Comparison of ENCODE assay signal across 20 cellular contexts in the genomic region with DNA sequence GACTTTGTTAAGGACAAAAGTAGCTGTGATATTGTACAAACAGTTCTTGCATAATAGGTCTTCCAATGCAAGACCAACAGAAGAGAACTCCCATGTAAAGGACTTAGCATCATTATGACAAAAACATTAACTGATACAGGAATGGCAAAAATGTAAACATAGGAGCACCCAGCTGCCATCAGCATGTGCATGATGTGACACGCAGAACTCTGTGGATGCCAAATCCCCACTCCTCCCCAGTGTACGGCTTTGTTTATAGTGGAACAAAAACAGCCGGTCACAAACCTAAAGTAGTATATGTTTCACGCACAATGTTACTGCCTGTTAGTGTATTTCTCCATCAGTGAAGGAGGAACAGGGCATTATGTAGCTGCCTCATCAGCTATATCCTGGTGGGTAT.
DNase-seq lines count a peak whose midpoint lies in the region; ATAC-seq and TF ChIP-seq lines count a peak whose summit lies in the region.
"Had no signal": no experiment of that assay in that cellular context is flagged by ENCODE, and none has a peak within 500 bp of the region (broad histone marks: within the 10 kb centered on the region; RNA-seq: fewer than 3 reads in every experiment).

No MANE protein-coding gene starts in this region.

- TF ChIP-seq CTCF in WTC11 (IDR thresholded peaks at IDR 0.05) = no peak

- H3K9me3 Mint-ChIP-seq in WTC11 = peaks cover 9% of the 10 kb centered on the region
- H3K9me3 Mint-ChIP-seq in activated CD8-positive, alpha-beta T cell treated with anti-CD3 and anti-CD28 coated beads, Interleukin-2, amount 10 ng/mL, durations not matched to agents 7 days and 5 days (ENCODE audit: insufficient read depth) = peaks cover 14% of the 10 kb centered on the region

- CTCF ChIA-PET in WTC11 (lab: Charles Lee) = no interaction called here
- CTCF ChIA-PET in activated CD8-positive, alpha-beta T cell treated with anti-CD3 and anti-CD28 coated beads, Interleukin-2, amount 10 ng/mL, durations not matched to agents 7 days and 5 days (lab: Charles Lee) = no interaction called here

- no peak overlapping the region for H3K27ac Mint-ChIP-seq in WTC11
- H3K27ac Mint-ChIP-seq in activated CD8-positive, alpha-beta T cell treated with anti-CD3 and anti-CD28 coated beads, Interleukin-2, amount 10 ng/mL, durations not matched to agents 7 days and 5 days = no peak overlapping the region
- H3K27ac Mint-ChIP-seq: activated naive CD4-positive, alpha-beta T cell treated with anti-CD3 and anti-CD28 coated beads for 36 hours; activated T-cell treated with anti-CD3 and anti-CD28 coated beads, Interleukin-2, amount 50 U/mL, for 72 hours; CD14-positive monocyte had no signal

- no peak overlapping the region for H3K4me3 Mint-ChIP-seq in WTC11
- no peak overlapping the region for H3K4me3 Mint-ChIP-seq in activated CD8-positive, alpha-beta T cell treated with anti-CD3 and anti-CD28 coated beads, Interleukin-2, amount 10 ng/mL, durations not matched to agents 7 days and 5 days
- H3K4me3 Mint-ChIP-seq: activated naive CD4-positive, alpha-beta T cell treated with anti-CD3 and anti-CD28 coated beads for 36 hours; activated T-cell treated with anti-CD3 and anti-CD28 coated beads, Interleukin-2, amount 50 U/mL, for 72 hours; CD14-positive monocyte had no signal

- H3K4me1 Mint-ChIP-seq in WTC11 = no peaks in the 10 kb centered on the region
- peaks cover under 1% of the 10 kb centered on the region for H3K4me1 Mint-ChIP-seq in activated CD8-positive, alpha-beta T cell treated with anti-CD3 and anti-CD28 coated beads, Interleukin-2, amount 10 ng/mL, durations not matched to agents 7 days and 5 days (ENCODE audit: low read depth)

- H3K27me3 Mint-ChIP-seq in WTC11 (ENCODE audit: low read depth) = no peaks in the 10 kb centered on the region
- H3K27me3 Mint-ChIP-seq in activated CD8-positive, alpha-beta T cell treated with anti-CD3 and anti-CD28 coated beads, Interleukin-2, amount 10 ng/mL, durations not matched to agents 7 days and 5 days (ENCODE audit: low read depth) = no peaks in the 10 kb centered on the region

- DNase-seq in COR-L47 (lab: John Stamatoyannopoulos, UW) (peak; percentile 73), NCI-H1417 treated with DMSO at 0.1 percent for 48 hours (lab: John Stamatoyannopoulos, UW) (peak; percentile 64), NCI-H69 (lab: John Stamatoyannopoulos, UW) (peak; percentile 90), fibroblast of gingiva (ENCODE audit: low read depth) (peak; percentile 32), ecto neural progenitor cell (ENCODE audit: low spot score) (no peak), WTC11 (ENCODE audit: low spot score) (no peak), Kasumi-1 (lab: John Stamatoyannopoulos, UW) (no peak)
- DNase-seq in activated CD8-positive, alpha-beta T cell treated with anti-CD3 and anti-CD28 coated beads, Interleukin-2, amount 10 ng/mL, durations not matched to agents 7 days and 5 days = no peak
- DNase-seq: activated CD4-positive, alpha-beta T cell treated with anti-CD3 and anti-CD28 coated beads for 48 hours; activated naive CD4-positive, alpha-beta T cell treated with anti-CD3 and anti-CD28 coated beads for 36 hours; activated T-cell treated with anti-CD3 and anti-CD28 coated beads, Interleukin-2, amount 50 U/mL, for 72 hours; effector CD8-positive, alpha-beta T cell; erythroblast; mesendoderm; NCI-H1436 treated with DMSO at 0.1 percent for 48 hours; NCI-H446; psoas muscle; SK-N-SH; transverse colon had no signal

- no peak for ATAC-seq in WTC11
- no peak for ATAC-seq in activated CD8-positive, alpha-beta T cell treated with anti-CD3 and anti-CD28 coated beads, Interleukin-2, amount 10 ng/mL, durations not matched to agents 7 days and 5 days
- ATAC-seq: activated T-cell treated with anti-CD3 and anti-CD28 coated beads, Interleukin-2, amount 50 U/mL, for 72 hours; psoas muscle had no signal

- POLR2A ChIA-PET in WTC11 (lab: Charles Lee) = no interaction called here
- POLR2A ChIA-PET in activated CD8-positive, alpha-beta T cell treated with anti-CD3 and anti-CD28 coated beads, Interleukin-2, amount 10 ng/mL, durations not matched to agents 7 days and 5 days (lab: Charles Lee) = no interaction called here

- H3K36me3 Mint-ChIP-seq in WTC11 = peaks cover 8% of the 10 kb centered on the region
- H3K36me3 Mint-ChIP-seq in activated CD8-positive, alpha-beta T cell treated with anti-CD3 and anti-CD28 coated beads, Interleukin-2, amount 10 ng/mL, durations not matched to agents 7 days and 5 days (ENCODE audit: low read depth) = peaks cover 24% of the 10 kb centered on the region

TF ChIP-seq in WTC11, 78 proteins besides CTCF, POLR2A, EP300 and RAD21:
- TF ChIP-seq, protein P1, sequence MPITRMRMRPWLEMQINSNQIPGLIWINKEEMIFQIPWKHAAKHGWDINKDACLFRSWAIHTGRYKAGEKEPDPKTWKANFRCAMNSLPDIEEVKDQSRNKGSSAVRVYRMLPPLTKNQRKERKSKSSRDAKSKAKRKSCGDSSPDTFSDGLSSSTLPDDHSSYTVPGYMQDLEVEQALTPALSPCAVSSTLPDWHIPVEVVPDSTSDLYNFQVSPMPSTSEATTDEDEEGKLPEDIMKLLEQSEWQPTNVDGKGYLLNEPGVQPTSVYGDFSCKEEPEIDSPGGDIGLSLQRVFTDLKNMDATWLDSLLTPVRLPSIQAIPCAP (CRISPR knock-in tag; IDR thresholded peaks at IDR 0.05) = no peak
- TF ChIP-seq, protein P2, sequence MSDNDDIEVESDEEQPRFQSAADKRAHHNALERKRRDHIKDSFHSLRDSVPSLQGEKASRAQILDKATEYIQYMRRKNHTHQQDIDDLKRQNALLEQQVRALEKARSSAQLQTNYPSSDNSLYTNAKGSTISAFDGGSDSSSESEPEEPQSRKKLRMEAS (CRISPR knock-in tag; IDR thresholded peaks at IDR 0.05) = no peak
- TF ChIP-seq NFYB (CRISPR knock-in tag; conservative IDR thresholded peaks at IDR 0.05; ENCODE audit: low read depth) (no peak), NFATC4 (CRISPR knock-in tag; IDR thresholded peaks at IDR 0.05) (no peak), ZNF423 (CRISPR knock-in tag; IDR thresholded peaks at IDR 0.05) (no peak), MYBL2 (CRISPR knock-in tag; IDR thresholded peaks at IDR 0.05) (no peak)
- TF ChIP-seq, protein P3, sequence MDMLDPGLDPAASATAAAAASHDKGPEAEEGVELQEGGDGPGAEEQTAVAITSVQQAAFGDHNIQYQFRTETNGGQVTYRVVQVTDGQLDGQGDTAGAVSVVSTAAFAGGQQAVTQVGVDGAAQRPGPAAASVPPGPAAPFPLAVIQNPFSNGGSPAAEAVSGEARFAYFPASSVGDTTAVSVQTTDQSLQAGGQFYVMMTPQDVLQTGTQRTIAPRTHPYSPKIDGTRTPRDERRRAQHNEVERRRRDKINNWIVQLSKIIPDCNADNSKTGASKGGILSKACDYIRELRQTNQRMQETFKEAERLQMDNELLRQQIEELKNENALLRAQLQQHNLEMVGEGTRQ (CRISPR knock-in tag; IDR thresholded peaks at IDR 0.05) = no peak
- TF ChIP-seq, protein P4, sequence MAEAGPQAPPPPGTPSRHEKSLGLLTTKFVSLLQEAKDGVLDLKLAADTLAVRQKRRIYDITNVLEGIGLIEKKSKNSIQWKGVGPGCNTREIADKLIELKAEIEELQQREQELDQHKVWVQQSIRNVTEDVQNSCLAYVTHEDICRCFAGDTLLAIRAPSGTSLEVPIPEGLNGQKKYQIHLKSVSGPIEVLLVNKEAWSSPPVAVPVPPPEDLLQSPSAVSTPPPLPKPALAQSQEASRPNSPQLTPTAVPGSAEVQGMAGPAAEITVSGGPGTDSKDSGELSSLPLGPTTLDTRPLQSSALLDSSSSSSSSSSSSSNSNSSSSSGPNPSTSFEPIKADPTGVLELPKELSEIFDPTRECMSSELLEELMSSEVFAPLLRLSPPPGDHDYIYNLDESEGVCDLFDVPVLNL (CRISPR knock-in tag; IDR thresholded peaks at IDR 0.05; ENCODE audit: borderline replicate concordance, low read depth) = no peak
- TF ChIP-seq, protein P5, sequence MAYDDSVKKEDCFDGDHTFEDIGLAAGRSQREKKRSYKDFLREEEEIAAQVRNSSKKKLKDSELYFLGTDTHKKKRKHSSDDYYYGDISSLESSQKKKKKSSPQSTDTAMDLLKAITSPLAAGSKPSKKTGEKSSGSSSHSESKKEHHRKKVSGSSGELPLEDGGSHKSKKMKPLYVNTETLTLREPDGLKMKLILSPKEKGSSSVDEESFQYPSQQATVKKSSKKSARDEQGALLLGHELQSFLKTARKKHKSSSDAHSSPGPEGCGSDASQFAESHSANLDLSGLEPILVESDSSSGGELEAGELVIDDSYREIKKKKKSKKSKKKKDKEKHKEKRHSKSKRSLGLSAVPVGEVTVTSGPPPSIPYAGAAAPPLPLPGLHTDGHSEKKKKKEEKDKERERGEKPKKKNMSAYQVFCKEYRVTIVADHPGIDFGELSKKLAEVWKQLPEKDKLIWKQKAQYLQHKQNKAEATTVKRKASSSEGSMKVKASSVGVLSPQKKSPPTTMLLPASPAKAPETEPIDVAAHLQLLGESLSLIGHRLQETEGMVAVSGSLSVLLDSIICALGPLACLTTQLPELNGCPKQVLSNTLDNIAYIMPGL (CRISPR knock-in tag; IDR thresholded peaks at IDR 0.05) = no peak

Comparison
In these comparisons a context has a peak if more than half of its experiments do, and no peak if none do; other contexts are left out.
1. DNase-seq: peak in COR-L47 (single experiment), NCI-H1417 treated with DMSO at 0.1 percent for 48 hours (single experiment), NCI-H69 (single experiment) and fibroblast of gingiva (single experiment); none in ecto neural progenitor cell (single experiment), WTC11 (single experiment), Kasumi-1 (0 of 2) and activated CD8-positive, alpha-beta T cell treated with anti-CD3 and anti-CD28 coated beads, Interleukin-2, amount 10 ng/mL, durations not matched to agents 7 days and 5 days (single experiment).